8 cellular contexts compared by ENCODE assay signal in the genomic region with DNA sequence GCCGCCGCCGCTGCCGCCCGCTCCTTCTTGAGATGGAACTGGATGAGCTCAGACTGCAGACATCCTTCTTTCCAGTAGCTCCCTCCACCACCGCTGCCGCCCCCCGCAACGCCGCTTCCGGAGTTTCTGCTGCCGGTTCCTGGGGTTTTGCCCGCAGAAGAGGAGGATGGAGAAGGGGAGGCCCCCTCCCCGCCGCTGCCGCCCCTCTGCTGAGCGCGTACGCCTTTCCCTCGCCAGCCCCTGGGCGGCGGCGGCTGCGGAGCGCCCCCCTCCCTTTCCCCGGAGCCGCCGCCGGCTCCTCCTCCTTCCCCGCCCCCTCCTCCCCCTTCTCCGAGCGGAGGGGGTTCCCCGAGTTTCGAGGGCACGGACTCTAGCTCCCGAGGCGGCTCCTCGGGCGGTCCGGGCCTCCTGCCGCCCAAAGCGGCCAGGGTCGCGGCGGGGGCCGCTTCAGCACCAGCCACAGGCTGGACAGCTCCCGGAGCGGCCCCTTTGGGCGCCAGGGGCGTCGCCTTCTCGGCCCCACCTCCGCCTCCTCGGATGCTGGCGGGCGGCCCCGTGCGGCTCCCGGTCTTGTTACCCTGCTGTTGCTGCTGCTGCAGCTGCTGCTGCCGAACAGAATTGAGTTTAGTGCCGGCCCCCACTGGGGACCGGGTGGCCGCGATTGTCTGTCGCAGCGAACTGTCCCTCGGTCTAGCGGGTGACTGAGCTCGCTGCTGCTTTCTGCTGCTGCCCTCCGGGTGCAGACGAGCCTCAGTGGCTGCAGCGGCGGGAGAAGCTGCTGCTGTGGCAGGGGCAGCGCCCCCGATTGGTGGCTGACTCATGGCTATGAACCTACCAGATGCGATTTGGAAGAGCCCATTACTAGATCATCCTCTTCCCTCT. TPM values are rescaled to one million over a fixed set of nuclear protein-coding genes. Genes with fewer than 3 reads are reported as not detected.
DNase-seq lines count a peak whose midpoint lies in the region; ATAC-seq and TF ChIP-seq lines count a peak whose summit lies in the region.

No MANE protein-coding gene starts in this region.

- in situ Hi-C loops in GM13976 (cut with MboI; ENCODE audit: low sequenced_read_pairs, unreplicated experiment) = no loop called here

- no peaks in the 10 kb centered on the region for H3K9me3 ChIP-seq in body of pancreas
- H3K9me3 ChIP-seq in iPS-18c (ENCODE audit: control insufficient read depth, insufficient read depth, low read length) = no peaks in the 10 kb centered on the region

- no peak overlapping the region for H3K27ac ChIP-seq in body of pancreas
- peak overlapping the region in 10 of 21 experiments; percentile 4 to 67 (median 38) for H3K27ac ChIP-seq in skin epidermis

- ATAC-seq in HG02610 (IDR thresholded peaks at IDR 0.05; ENCODE audit: unreplicated experiment) (peak; percentile 56), body of pancreas (peak; percentile 70)

- intact Hi-C loops in body of pancreas (cut with DNase I) = no loop called here

- peak overlapping the region; percentile 34 to 65 for H3K4me3 ChIP-seq in body of pancreas
- peak overlapping the region; percentile 83 for H3K4me3 ChIP-seq in iPS-18c (ENCODE audit: insufficient read depth, low read depth, low read length)
- peak overlapping the region; percentile 39 to 76 (median 56) for H3K4me3 ChIP-seq in skin epidermis

- peaks cover 0 to 31% of the 10 kb centered on the region in 2 donors for H3K27me3 ChIP-seq in body of pancreas

- 1 to 2% methylated on average over 30 to 55 of the region's 76 CpGs for WGBS in body of pancreas, 2 donors

- H3K36me3 ChIP-seq in body of pancreas (replicated peaks in 1 of 2; ENCODE audit: insufficient read depth in 1 of 2, low read depth in 2 of 2) = no peaks in the 10 kb centered on the region

- peak; percentile 84 for DNase-seq in GM13976 (ENCODE audit: low spot score)
- DNase-seq in NCI-H1048 (lab: John Stamatoyannopoulos, UW) = peak; percentile 26
- DNase-seq in T1000 (lab: John Stamatoyannopoulos, UW) = peak; percentile 72
- DNase-seq in body of pancreas = peak; percentile 36 to 63 (median 44)
- DNase-seq in NK-92 (lab: John Stamatoyannopoulos, UW; ENCODE audit: unreplicated experiment) = no peak

- H3K4me1 ChIP-seq in body of pancreas = peaks cover 33% of the 10 kb centered on the region

- TF ChIP-seq CTCF in GM13976 (IDR thresholded peaks at IDR 0.05; ENCODE audit: borderline replicate concordance, control extremely low read depth, extremely low read depth, insufficient read depth, missing control alignments) = peak; percentile 16
- no peak for TF ChIP-seq CTCF in body of pancreas (IDR thresholded peaks at IDR 0.05)

- peak in 1 of 3 donors; percentile 9 for TF ChIP-seq POLR2A in body of pancreas (IDR thresholded peaks at IDR 0.05)

RNA-seq across cellular contexts. Expression of a gene that starts 56.8 kb away (rescaled TPM):
- 1 to 10 TPM; 1.3 TPM for total RNA-seq in body of pancreas
